In genomic region chr3:16937421-16937820, GRCh38 we compare ENCODE assay signal across 28 cellular contexts. TPM values are rescaled to one million over a fixed set of nuclear protein-coding genes. Genes with fewer than 3 reads are reported as not detected.
DNase-seq lines count a peak whose midpoint lies in the region; ATAC-seq, FAIRE-seq and TF ChIP-seq lines count a peak whose summit lies in the region.
"Had no signal": no experiment of that assay in that cellular context is flagged by ENCODE, and none has a peak within 500 bp of the region (broad histone marks: within the 10 kb centered on the region; RNA-seq: fewer than 3 reads in every experiment).

No MANE protein-coding gene starts in this region.

- no peak for FAIRE-seq in HepG2 (lab: Jason Lieb, UNC)
- FAIRE-seq: A204.1, bronchial epithelial cell had no signal

- WGBS in aorta, 2 donors: 56 to 71% methylated on average over 6 of the region's 6 CpGs
- 86% methylated on average over 6 of the region's 6 CpGs for WGBS in right cardiac atrium
- WGBS in HepG2 (ENCODE audit: low lambda C conversion rate): 22% methylated on average over 6 of the region's 6 CpGs

- peak overlapping the region; percentile 5 for H3K4me3 Mint-ChIP-seq in activated T-cell treated with anti-CD3 and anti-CD28 coated beads, Interleukin-2, amount 50 U/mL, for 24 hours
- H3K4me3 Mint-ChIP-seq: T-helper 1 cell treated with Interleukin-12 subunit alpha and Interleukin-12 subunit beta and Interleukin-4 antibody, amounts not matched to agents 30 μg/mL and 1 μg/mL, for 36 hours had no signal

- TF ChIP-seq POLR2A in HepG2 (IDR thresholded peaks at IDR 0.05; ENCODE audit: insufficient read depth in 1 of 2, low read depth in 2 of 2, low read length in 2 of 2): no peak

- H3K4me3 ChIP-seq in PC-3 (ENCODE audit: low read length) (no peak overlapping the region), aorta (ENCODE audit: low read length in 2 of 2) (no peak overlapping the region), right cardiac atrium (ENCODE audit: low read length) (no peak overlapping the region), HepG2 (replicated peaks in 1 of 3; ENCODE audit: insufficient read depth in 1 of 3, low read depth in 2 of 3, low read length in 3 of 3) (no peak overlapping the region)
- H3K4me3 ChIP-seq: coronary artery, HAP-1 had no signal

- H3K4me1 Mint-ChIP-seq in activated T-cell treated with anti-CD3 and anti-CD28 coated beads, Interleukin-2, amount 50 U/mL, for 24 hours (ENCODE audit: low read depth): peaks cover 91% of the 10 kb centered on the region

- in situ Hi-C loops in HepG2 (cut with HindIII; ENCODE audit: extremely low pct_ligation_motif_present, low pct_unique_long_range_greater_than_20kb): no loop called here

- H3K4me2 ChIP-seq in PC-3 (ENCODE audit: low read length) (no peak overlapping the region), HepG2 (ENCODE audit: low read depth, low read length) (no peak overlapping the region)

- peak; percentile 58 for ATAC-seq in PC-3
- ATAC-seq in aorta (ENCODE audit: low FRiP score): peak; percentile 29
- ATAC-seq in GM21529 (IDR thresholded peaks at IDR 0.05; ENCODE audit: unreplicated experiment): no peak
- ATAC-seq in right cardiac atrium: no peak
- ATAC-seq in HepG2: no peak
- ATAC-seq: sciatic nerve; stimulated activated effector memory CD8-positive, alpha-beta T cell treated with anti-CD3 and anti-CD28 coated beads, Interleukin-12 subunit alpha, Interleukin-12 subunit beta, amount 100 ng/mL, for 72 hours had no signal

- no peaks in the 10 kb centered on the region for H3K9me2 ChIP-seq in PC-3 (replicated peaks; ENCODE audit: low read length)

- DNase-seq in activated T-cell treated with anti-CD3 and anti-CD28 coated beads, Interleukin-2, amount 50 U/mL, for 24 hours: no peak
- no peak for DNase-seq in activated T-cell treated with anti-CD3 and anti-CD28 coated beads, Interleukin-2, amount 50 U/mL, for 48 hours
- no peak for DNase-seq in PC-3
- DNase-seq in cerebellum (ENCODE audit: low spot score): peak; percentile 45
- no peak for DNase-seq in aorta
- DNase-seq in right cardiac atrium: no peak
- DNase-seq in HepG2 (ENCODE audit: low spot score): no peak
- DNase-seq: activated CD8-positive, alpha-beta memory T cell treated with anti-CD3 and anti-CD28 coated beads for 24 hours; amniotic stem cell; DMS153; effector memory CD4-positive, alpha-beta T cell; erythroblast; mammary epithelial cell; NCI-H1436; NCI-H2081 treated with DMSO at 0.1 percent for 48 hours; NCI-H82; stimulated activated CD4-positive, alpha-beta T cell treated with anti-CD3 and anti-CD28 coated beads, Interleukin-12 subunit alpha, Interleukin-12 subunit beta, amount 100 ng/mL, for 4 hours; stimulated activated CD4-positive, alpha-beta T cell treated with anti-CD3 and anti-CD28 coated beads, Interleukin-4, amount 100 ng/mL, for 24 hours had no signal

- H3K9ac ChIP-seq in PC-3 (ENCODE audit: low read length) (no peak overlapping the region), HepG2 (ENCODE audit: insufficient read depth, low read depth, low read length) (no peak overlapping the region)

- H3K4me1 ChIP-seq in PC-3 (ENCODE audit: insufficient read depth, low read length): no peaks in the 10 kb centered on the region
- H3K4me1 ChIP-seq in aorta (ENCODE audit: control insufficient read depth in 1 of 2, insufficient read depth in 2 of 2, low read length in 2 of 2): peaks cover 0 to 2% of the 10 kb centered on the region in 2 donors
- peaks cover 16% of the 10 kb centered on the region for H3K4me1 ChIP-seq in right cardiac atrium (ENCODE audit: control insufficient read depth, insufficient read depth, low read length)
- no peaks in the 10 kb centered on the region for H3K4me1 ChIP-seq in HepG2 (ENCODE audit: insufficient read depth, low read length)

- H3K27me3 ChIP-seq in PC-3 (ENCODE audit: low read length) (no peaks in the 10 kb centered on the region), aorta (ENCODE audit: control insufficient read depth in 1 of 2, insufficient read depth in 2 of 2, low read length in 1 of 2) (no peaks in the 10 kb centered on the region), right cardiac atrium (ENCODE audit: control insufficient read depth, insufficient read depth) (no peaks in the 10 kb centered on the region), HepG2 (ENCODE audit: control insufficient read depth in 1 of 2, insufficient read depth in 2 of 2, low read length in 2 of 2) (peaks cover 0 to 21% of the 10 kb centered on the region in 2 experiments; a peak in 3 of 5 replicates)
- H3K27me3 ChIP-seq: neutrophil had no signal

- BruUV-seq in PC-3 (replicated peaks; lab: Mats Ljungman, UMichigan) (no TSS peak), HepG2 (replicated peaks; lab: Mats Ljungman, UMichigan) (no TSS peak)

- H3K9me3 Mint-ChIP-seq in activated T-cell treated with anti-CD3 and anti-CD28 coated beads, Interleukin-2, amount 50 U/mL, for 24 hours: no peaks in the 10 kb centered on the region
- H3K9me3 Mint-ChIP-seq: stimulated activated effector memory CD8-positive, alpha-beta T cell treated with anti-CD3 and anti-CD28 coated beads, Interleukin-12 subunit alpha, Interleukin-12 subunit beta, amount 100 ng/mL, for 72 hours; T-helper 1 cell treated with Interleukin-12 subunit alpha and Interleukin-12 subunit beta and Interleukin-4 antibody, amounts not matched to agents 30 μg/mL and 1 μg/mL, for 36 hours had no signal

- H3K36me3 ChIP-seq in PC-3 (ENCODE audit: low read depth, low read length) (no peaks in the 10 kb centered on the region), aorta (ENCODE audit: control insufficient read depth in 1 of 2, insufficient read depth in 2 of 2, low read length in 1 of 2) (peaks cover 0 to 2% of the 10 kb centered on the region in 2 donors), HepG2 (replicated peaks in 1 of 2; ENCODE audit: control insufficient read depth in 1 of 2, insufficient read depth in 2 of 2, low read length in 2 of 2) (no peaks in the 10 kb centered on the region)
- H3K36me3 ChIP-seq: HAP-1, neutrophil had no signal

- H3K9me3 ChIP-seq in PC-3 (ENCODE audit: low read length) (no peaks in the 10 kb centered on the region), aorta (ENCODE audit: control insufficient read depth, low read length) (no peaks in the 10 kb centered on the region), right cardiac atrium (ENCODE audit: control insufficient read depth, low read length) (no peaks in the 10 kb centered on the region), HepG2 (ENCODE audit: low read length) (no peaks in the 10 kb centered on the region)
- H3K9me3 ChIP-seq: HAP-1, neutrophil had no signal

- H2AFZ ChIP-seq in PC-3 (ENCODE audit: low read length) (no peak overlapping the region), HepG2 (ENCODE audit: low read length) (no peak overlapping the region)

- TF ChIP-seq CTCF in PC-3 (conservative IDR thresholded peaks at IDR 0.05; ENCODE audit: low read depth, low read length) (no peak), HepG2 (CRISPR knock-in tag; IDR thresholded peaks at IDR 0.05) (no peak)

- H3K36me3 Mint-ChIP-seq in activated T-cell treated with anti-CD3 and anti-CD28 coated beads, Interleukin-2, amount 50 U/mL, for 24 hours (ENCODE audit: low read depth): peaks cover 11% of the 10 kb centered on the region

- H3K27ac ChIP-seq in PC-3 (ENCODE audit: low read length) (no peak overlapping the region), aorta (ENCODE audit: low read depth in 1 of 2, low read length in 2 of 2) (no peak overlapping the region), right cardiac atrium (ENCODE audit: low read length) (no peak overlapping the region), HepG2 (ENCODE audit: extremely low read length, insufficient read depth, low read length) (no peak overlapping the region)
- H3K27ac ChIP-seq: coronary artery, neutrophil had no signal

- H4K20me1 ChIP-seq in PC-3 (ENCODE audit: low read length): no peaks in the 10 kb centered on the region
- no peaks in the 10 kb centered on the region for H4K20me1 ChIP-seq in HepG2 (ENCODE audit: insufficient read depth, low read length)

- peak overlapping the region; percentile 58 for H3K27ac Mint-ChIP-seq in activated T-cell treated with anti-CD3 and anti-CD28 coated beads, Interleukin-2, amount 50 U/mL, for 24 hours
- H3K27ac Mint-ChIP-seq: progenitor cell of endocrine pancreas; stimulated activated effector memory CD8-positive, alpha-beta T cell treated with anti-CD3 and anti-CD28 coated beads, Interleukin-12 subunit alpha, Interleukin-12 subunit beta, amount 100 ng/mL, for 72 hours; T-helper 1 cell treated with Interleukin-12 subunit alpha and Interleukin-12 subunit beta and Interleukin-4 antibody, amounts not matched to agents 30 μg/mL and 1 μg/mL, for 36 hours had no signal

- no peak for TF ChIP-seq EP300 in HepG2 (IDR thresholded peaks at IDR 0.05; ENCODE audit: low read depth in 2 of 2, low read length in 2 of 2)
- TF ChIP-seq EP300 in HepG2 (CRISPR knock-in tag; IDR thresholded peaks at IDR 0.05; ENCODE audit: borderline replicate concordance): no peak

- intact Hi-C loops in PC-3 (cut with micrococcal nuclease): no loop called here
- intact Hi-C loops in aorta (cut with DNase I): no loop called here
- intact Hi-C loops in right cardiac atrium (cut with DNase I): no loop called here
- intact Hi-C loops in HepG2 (cut with micrococcal nuclease; ENCODE audit: unreplicated experiment): no loop called here

- no peak for TF ChIP-seq RAD21 in HepG2 (CRISPR knock-in tag; IDR thresholded peaks at IDR 0.05)

- H3K27me3 Mint-ChIP-seq in activated T-cell treated with anti-CD3 and anti-CD28 coated beads, Interleukin-2, amount 50 U/mL, for 24 hours: no peaks in the 10 kb centered on the region
- H3K27me3 Mint-ChIP-seq: progenitor cell of endocrine pancreas had no signal

- POLR2A ChIA-PET in PC-3 (lab: Charles Lee; ENCODE audit: unreplicated experiment) (no interaction called here), HepG2 (lab: Yijun Ruan, JAX) (no interaction called here)

- H3K79me2 ChIP-seq in PC-3 (ENCODE audit: low read length) (no peaks in the 10 kb centered on the region), HepG2 (ENCODE audit: insufficient read depth, low read length) (no peaks in the 10 kb centered on the region)

- CTCF ChIA-PET in PC-3 (lab: Charles Lee) (no interaction called here), HepG2 (lab: Yijun Ruan, JAX; ENCODE audit: low intra/inter-chr PET ratio, low total read pairs) (no interaction called here)

- no peaks in the 10 kb centered on the region for H3F3A ChIP-seq in PC-3 (ENCODE audit: low read length, unreplicated experiment)

RNA-seq across cellular contexts. Expression of gene PLCL2, which starts 52.7 kb away (rescaled TPM):
- total RNA-seq in PC-3 (2014; rRNA removed) (9.8 and 10.5 TPM in 2 replicates), cerebellum (54.8 TPM), aorta (10 to 100 TPM; 10.5 to 16.7 TPM), right cardiac atrium (10 to 100 TPM; 36.7 to 47.4 (median 37.0) TPM), HepG2 (2016; rRNA removed; fragmentation: Illumina TruSeq; extraction: Trizol) (not detected in 2 replicates)
- polyA plus RNA-seq in aorta (1 to 10 TPM; 2.1 to 3.4 TPM), right cardiac atrium (12.5 TPM), HepG2 (2011; rRNA removed) (not detected in 2 replicates)
- not detected in 2 replicates for total RNA-seq in HepG2 (2016; cell fraction: cytosol; rRNA removed; fragmentation: Illumina TruSeq; extraction: Trizol; ENCODE audit: low read depth)
- 0.04 TPM in 1 of 2 replicates, not detected in the other for total RNA-seq in HepG2 (2016; cell fraction: insoluble cytoplasmic fraction; rRNA removed; fragmentation: Illumina TruSeq; extraction: Trizol)
- not detected in 2 replicates for total RNA-seq in HepG2 (2016; cell fraction: membrane; rRNA removed; fragmentation: Illumina TruSeq; extraction: Trizol)
- total RNA-seq in HepG2 (2016; cell fraction: nucleus; rRNA removed; fragmentation: Illumina TruSeq; extraction: Trizol): not detected in 2 replicates
- not detected in 2 replicates for polyA plus RNA-seq in HepG2 (2011; cell fraction: cytosol; rRNA removed)
- polyA plus RNA-seq in HepG2 (2011; cell fraction: nucleus; rRNA removed): not detected in 2 replicates
- polyA plus RNA-seq in HepG2 (2012): not detected in 2 replicates
- not detected in 2 replicates for polyA plus RNA-seq in HepG2 (2016; cell fraction: cytosol; fragmentation: Illumina TruSeq; extraction: Trizol; ENCODE audit: low read depth)
- polyA plus RNA-seq in HepG2 (2016; cell fraction: insoluble cytoplasmic fraction; fragmentation: Illumina TruSeq; extraction: Trizol; ENCODE audit: low read depth): not detected in 2 replicates
- not detected in 2 replicates for polyA plus RNA-seq in HepG2 (2016; cell fraction: membrane; fragmentation: Illumina TruSeq; extraction: Trizol; ENCODE audit: low read depth)
- not detected in 2 replicates for polyA plus RNA-seq in HepG2 (2016; cell fraction: nucleus; fragmentation: Illumina TruSeq; extraction: Trizol; ENCODE audit: insufficient read depth, low read depth)
- 5.6 TPM in 1 of 2 replicates, not detected in the other for polyA minus RNA-seq in HepG2 (2011; rRNA and poly(A)+ RNA removed; ENCODE audit: low replicate concordance)
- polyA minus RNA-seq in HepG2 (2011; cell fraction: cytosol; rRNA and poly(A)+ RNA removed): not detected in 2 replicates
- not detected in 2 replicates for polyA minus RNA-seq in HepG2 (2011; cell fraction: nucleus; rRNA and poly(A)+ RNA removed)

Comparison
In these comparisons a context has a peak if more than half of its experiments do, and no peak if none do; other contexts are left out.
1. ATAC-seq: peak in PC-3 (single experiment) and aorta (single experiment); none in GM21529 (single experiment), right cardiac atrium (0 of 2) and HepG2 (single experiment).
2. RNA of gene PLCL2, which starts 52.7 kb away (total RNA-seq): 54.8 TPM in cerebellum (single experiment), 36.7 to 47.4 TPM in right cardiac atrium, 10.5 to 16.7 TPM in aorta and 9.8 to 10.5 TPM in PC-3; 0.04 TPM in HepG2; every median in the first group is over 10 times any median in the second.